21 cellular contexts compared by ENCODE assay signal in genomic region chr20:34884260-34884659, GRCh38.
"Had no signal": no experiment of that assay in that cellular context is flagged by ENCODE, and none has a peak within 500 bp of the region (broad histone marks: within the 10 kb centered on the region; RNA-seq: fewer than 3 reads in every experiment).

No MANE protein-coding gene starts in this region.

- H3K4me2 ChIP-seq: neural progenitor cell had no signal

- H3K36me3 ChIP-seq: neural progenitor cell, uterus had no signal

- H2AFZ ChIP-seq: neural progenitor cell, parathyroid adenoma had no signal

- H3K9ac ChIP-seq: neural progenitor cell, parathyroid adenoma had no signal

- H3K9me3 ChIP-seq: left ventricle myocardium inferior, neutrophil, sigmoid colon, spleen, tibial nerve, uterus had no signal

- FAIRE-seq: small intestine had no signal

- H3K4me1 ChIP-seq: neural progenitor cell, parathyroid adenoma, uterus had no signal

- H3K27me3 ChIP-seq: neural progenitor cell, neutrophil, sigmoid colon, spleen, tibial nerve, uterus had no signal

- ATAC-seq: natural killer cell; right cardiac atrium; stimulated activated effector memory CD8-positive, alpha-beta T cell treated with anti-CD3 and anti-CD28 coated beads, Interleukin-12 subunit alpha, Interleukin-12 subunit beta, amount 100 ng/mL, for 72 hours had no signal

- H3K27ac ChIP-seq: left ventricle myocardium inferior, neural progenitor cell, neutrophil, parathyroid adenoma, sigmoid colon, spleen, tibial nerve, uterus had no signal

- H3K4me3 ChIP-seq: left ventricle myocardium inferior, lung, neural progenitor cell, sigmoid colon, spleen, tibial nerve, uterus had no signal

- DNase-seq: hypothalamus; left ventricle myocardium inferior; mesendoderm; naive B cell; natural killer cell; nephron progenitor cell; occipital lobe; right cardiac atrium; sigmoid colon; small intestine; spleen; stimulated activated CD4-positive, alpha-beta T cell treated with anti-CD3 and anti-CD28 coated beads, Interleukin-4, amount 100 ng/mL, for 24 hours; stimulated activated naive CD4-positive, alpha-beta T cell; substantia nigra; uterus had no signal

- H3K79me2 ChIP-seq: parathyroid adenoma had no signal
